In the genomic region with DNA sequence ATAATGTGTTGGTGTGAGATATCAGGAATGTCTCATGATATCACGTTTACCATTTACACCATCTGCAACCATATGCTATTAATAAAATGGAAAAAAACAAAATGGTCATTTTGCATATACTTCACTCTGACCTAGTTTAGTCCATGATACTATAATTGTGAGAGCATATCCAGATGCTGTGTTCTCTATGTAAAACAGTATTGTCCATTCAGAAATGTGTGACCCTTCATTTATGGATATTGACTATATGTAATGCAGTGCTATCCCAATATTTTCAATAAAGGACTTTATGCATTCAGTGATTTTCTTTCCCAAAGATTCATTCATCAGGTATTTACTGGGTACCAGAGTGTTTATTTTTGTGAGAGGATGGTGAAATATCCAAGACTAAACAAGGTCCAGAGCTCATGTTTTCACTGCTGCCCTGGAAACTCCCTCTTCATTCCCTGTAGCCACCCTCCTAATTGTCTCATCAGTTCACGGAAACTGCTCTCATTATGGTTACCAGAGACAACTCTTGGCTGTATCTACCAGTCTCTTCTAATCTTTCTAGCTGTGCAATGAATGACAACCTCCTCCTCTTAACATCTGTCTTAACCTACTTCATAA, we compare ENCODE assay signal across 21 cellular contexts. TPM values are rescaled to one million over a fixed set of nuclear protein-coding genes. Genes with fewer than 3 reads are reported as not detected.
DNase-seq lines count a peak whose midpoint lies in the region; ATAC-seq, FAIRE-seq and TF ChIP-seq lines count a peak whose summit lies in the region.
"Had no signal": no experiment of that assay in that cellular context is flagged by ENCODE, and none has a peak within 500 bp of the region (broad histone marks: within the 10 kb centered on the region; RNA-seq: fewer than 3 reads in every experiment).

No MANE protein-coding gene starts in this region.

- TF ChIP-seq CTCF in A549 (IDR thresholded peaks at IDR 0.05) (no peak), AG10803 (conservative IDR thresholded peaks at IDR 0.05; ENCODE audit: low read length) (no peak)

- peaks cover 62% of the 10 kb centered on the region for H3K36me3 Mint-ChIP-seq in activated T-helper 17 cell treated with anti-CD3 and anti-CD28 coated beads, Interleukin-2, amount 50 U/mL, for 72 hours (ENCODE audit: low read depth)

- peak overlapping the region; percentile 70 for H3K4me3 Mint-ChIP-seq in activated T-helper 17 cell treated with anti-CD3 and anti-CD28 coated beads, Interleukin-2, amount 50 U/mL, for 72 hours
- H3K4me3 Mint-ChIP-seq: activated CD4-positive, alpha-beta T cell treated with anti-CD3 and anti-CD28 coated beads, Interleukin-2, amount 10 ng/mL, durations not matched to agents 7 days and 5 days; CD8-positive, alpha-beta memory T cell; endodermal cell had no signal

- 56% methylated on average over 2 of the region's 2 CpGs for WGBS in A549 (ENCODE audit: missing lambda C conversion rate)

- DNase-seq in A549 (ENCODE audit: low read depth in 1 of 2, low spot score in 1 of 2) (no peak), AG10803 (ENCODE audit: low read depth) (peak; percentile 29), iris pigment epithelial cell (ENCODE audit: low read depth) (peak; percentile 52), NCI-H1417 treated with DMSO at 0.1 percent for 48 hours (lab: John Stamatoyannopoulos, UW) (no peak)
- DNase-seq: activated CD4-positive, alpha-beta T cell treated with anti-CD3 and anti-CD28 coated beads, Interleukin-2, amount 10 ng/mL, durations not matched to agents 7 days and 5 days; activated gamma-delta T cell; adrenal gland; AML-193; CD8-positive, alpha-beta memory T cell; endodermal cell; left lung; NCI-H187 treated with DMSO at 0.1 percent for 48 hours; NCI-H345; posterior cingulate gyrus had no signal

- H3K9me3 Mint-ChIP-seq in activated T-helper 17 cell treated with anti-CD3 and anti-CD28 coated beads, Interleukin-2, amount 50 U/mL, for 72 hours: peaks cover 5% of the 10 kb centered on the region
- H3K9me3 Mint-ChIP-seq: activated CD4-positive, alpha-beta T cell treated with anti-CD3 and anti-CD28 coated beads, Interleukin-2, amount 10 ng/mL, durations not matched to agents 7 days and 5 days; CD8-positive, alpha-beta memory T cell had no signal

- peaks cover 31% of the 10 kb centered on the region for H3K4me1 Mint-ChIP-seq in activated T-helper 17 cell treated with anti-CD3 and anti-CD28 coated beads, Interleukin-2, amount 50 U/mL, for 72 hours
- H3K4me1 Mint-ChIP-seq: CD8-positive, alpha-beta memory T cell; endodermal cell had no signal

- no peak for TF ChIP-seq RAD21 in A549 (conservative IDR thresholded peaks at IDR 0.05 in 1 of 2, IDR thresholded peaks at IDR 0.05 in 1 of 2)

- no peaks in the 10 kb centered on the region for H3K9me3 ChIP-seq in A549
- H3K9me3 ChIP-seq: adrenal gland, left lung had no signal

- ATAC-seq in A549: peak in 1 of 2 experiments; percentile 6; a peak in 3 of 6 replicates
- ATAC-seq in activated T-helper 17 cell treated with anti-CD3 and anti-CD28 coated beads, Interleukin-2, amount 50 U/mL, for 72 hours (replicated peaks): peak; percentile 23
- no peak for ATAC-seq in GM21526 (IDR thresholded peaks at IDR 0.05; ENCODE audit: low FRiP score, unreplicated experiment)
- ATAC-seq in GM21515 (IDR thresholded peaks at IDR 0.05; ENCODE audit: unreplicated experiment): no peak
- ATAC-seq: left lung had no signal

- CTCF ChIA-PET in A549 (lab: Yijun Ruan, JAX): no interaction called here

- no peaks in the 10 kb centered on the region for H3K27me3 Mint-ChIP-seq in activated T-helper 17 cell treated with anti-CD3 and anti-CD28 coated beads, Interleukin-2, amount 50 U/mL, for 72 hours
- H3K27me3 Mint-ChIP-seq: activated CD4-positive, alpha-beta T cell treated with anti-CD3 and anti-CD28 coated beads, Interleukin-2, amount 10 ng/mL, durations not matched to agents 7 days and 5 days; CD8-positive, alpha-beta memory T cell had no signal

- H3K4me3 ChIP-seq in A549: no peak overlapping the region
- H3K4me3 ChIP-seq in AG10803 (ENCODE audit: low read length): no peak overlapping the region
- H3K4me3 ChIP-seq: adrenal gland, coronary artery, GM12878, left lung had no signal

- H3K4me2 ChIP-seq in A549: 0 out of 3 replicates have a peak overlapping the region, but pooled peaks have one; percentile 9
- H3K4me2 ChIP-seq: KMS-11 had no signal

- FAIRE-seq in A549 (lab: Jason Lieb, UNC): no peak
- FAIRE-seq: bronchial epithelial cell, GM12878 had no signal

- POLR2A ChIA-PET in A549 (lab: Yijun Ruan, JAX): interaction anchor here (0.6 to 1.0 kb wide), 2 partner anchors 12 to 15 kb away, joined by 4 to 5 read pairs; no protein-coding TSS in a partner anchor

- TF ChIP-seq EP300 in A549 (IDR thresholded peaks at IDR 0.05): no peak

- peak overlapping the region; percentile 92 for H3K27ac Mint-ChIP-seq in activated T-helper 17 cell treated with anti-CD3 and anti-CD28 coated beads, Interleukin-2, amount 50 U/mL, for 72 hours
- H3K27ac Mint-ChIP-seq: activated CD4-positive, alpha-beta T cell treated with anti-CD3 and anti-CD28 coated beads, Interleukin-2, amount 10 ng/mL, durations not matched to agents 7 days and 5 days; endodermal cell had no signal

- no peak for TF ChIP-seq POLR2A in A549 (IDR thresholded peaks at IDR 0.05; ENCODE audit: low read length)

- H3K27ac ChIP-seq in A549: peak overlapping the region in 1 of 2 experiments; percentile 62; a peak in 3 of 6 replicates
- H3K27ac ChIP-seq: adrenal gland, coronary artery, KMS-11, left lung had no signal

- peaks cover 41% of the 10 kb centered on the region for H3K4me1 ChIP-seq in A549
- H3K4me1 ChIP-seq: left lung had no signal

TF ChIP-seq in A549, 52 proteins besides CTCF, POLR2A, EP300 and RAD21 (continues in another document):
- TF ChIP-seq RARB (CRISPR knock-in tag; IDR thresholded peaks at IDR 0.05): 0 out of 2 replicates have a peak, but pooled peaks have one; percentile 15
- TF ChIP-seq ESRRA (IDR thresholded peaks at IDR 0.05; ENCODE audit: borderline replicate concordance, low read length): no peak
- TF ChIP-seq TP53 (CRISPR knock-in tag; IDR thresholded peaks at IDR 0.05): peak; percentile 80; the same call in 1 of the 2 replicates
- TF ChIP-seq CBX8 (IDR thresholded peaks at IDR 0.05): no peak
- TF ChIP-seq SMC3 (IDR thresholded peaks at IDR 0.05): no peak
- TF ChIP-seq FOSL2 (IDR thresholded peaks at IDR 0.05): no peak
- TF ChIP-seq FOSL2 (CRISPR knock-in tag; IDR thresholded peaks at IDR 0.05): peak; percentile 31
- TF ChIP-seq, protein P1, sequence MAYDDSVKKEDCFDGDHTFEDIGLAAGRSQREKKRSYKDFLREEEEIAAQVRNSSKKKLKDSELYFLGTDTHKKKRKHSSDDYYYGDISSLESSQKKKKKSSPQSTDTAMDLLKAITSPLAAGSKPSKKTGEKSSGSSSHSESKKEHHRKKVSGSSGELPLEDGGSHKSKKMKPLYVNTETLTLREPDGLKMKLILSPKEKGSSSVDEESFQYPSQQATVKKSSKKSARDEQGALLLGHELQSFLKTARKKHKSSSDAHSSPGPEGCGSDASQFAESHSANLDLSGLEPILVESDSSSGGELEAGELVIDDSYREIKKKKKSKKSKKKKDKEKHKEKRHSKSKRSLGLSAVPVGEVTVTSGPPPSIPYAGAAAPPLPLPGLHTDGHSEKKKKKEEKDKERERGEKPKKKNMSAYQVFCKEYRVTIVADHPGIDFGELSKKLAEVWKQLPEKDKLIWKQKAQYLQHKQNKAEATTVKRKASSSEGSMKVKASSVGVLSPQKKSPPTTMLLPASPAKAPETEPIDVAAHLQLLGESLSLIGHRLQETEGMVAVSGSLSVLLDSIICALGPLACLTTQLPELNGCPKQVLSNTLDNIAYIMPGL (CRISPR knock-in tag; IDR thresholded peaks at IDR 0.05; ENCODE audit: borderline replicate concordance): 0 out of 2 replicates have a peak, but pooled peaks have one; percentile 14
- TF ChIP-seq NPAS2 (CRISPR knock-in tag; IDR thresholded peaks at IDR 0.05; ENCODE audit: borderline replicate concordance): no peak
- TF ChIP-seq, protein P2, sequence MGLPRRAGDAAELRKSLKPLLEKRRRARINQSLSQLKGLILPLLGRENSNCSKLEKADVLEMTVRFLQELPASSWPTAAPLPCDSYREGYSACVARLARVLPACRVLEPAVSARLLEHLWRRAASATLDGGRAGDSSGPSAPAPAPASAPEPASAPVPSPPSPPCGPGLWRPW (IDR thresholded peaks at IDR 0.05): no peak
- no peak for TF ChIP-seq ZSCAN20 (CRISPR knock-in tag; IDR thresholded peaks at IDR 0.05)
- no peak for TF ChIP-seq RNF2 (IDR thresholded peaks at IDR 0.05; ENCODE audit: borderline replicate concordance, low read depth)

RNA-seq across cellular contexts. Expression of a gene that starts 25.7 kb away (rescaled TPM):
- polyA plus RNA-seq in A549 (2011; rRNA removed) (4.7 and 7.2 TPM in 2 replicates), A549 (2017; fragmentation: RNase III; extraction: RNeasy Plus Mini Kit Qiagen cat#74134 plus additional on column Dnase treatment) (13.0 to 13.8 TPM (median 13.5 TPM) in 3 replicates)
- polyA plus RNA-seq in A549 (2012; cell fraction: cytosol; rRNA removed): 2.1 and 2.9 TPM in 2 replicates
- 1.1 and 1.9 TPM in 2 replicates for polyA plus RNA-seq in A549 (2012; cell fraction: nucleus; rRNA removed)
- polyA minus RNA-seq in A549 (2011; rRNA and poly(A)+ RNA removed): 1.5 and 1.6 TPM in 2 replicates
- total RNA-seq in activated T-helper 17 cell treated with anti-CD3 and anti-CD28 coated beads, Interleukin-2, amount 50 U/mL, for 72 hours: 1 to 10 TPM; 6.2 to 8.2 TPM

RNA-seq across cellular contexts. Expression of a gene that starts 55.4 kb away (rescaled TPM):
- polyA plus RNA-seq in A549 (2011; rRNA removed) (33.2 and 44.1 TPM in 2 replicates), A549 (2017; fragmentation: RNase III; extraction: RNeasy Plus Mini Kit Qiagen cat#74134 plus additional on column Dnase treatment) (16.1 to 17.4 TPM (median 16.2 TPM) in 3 replicates)
- 9.6 and 10.9 TPM in 2 replicates for polyA plus RNA-seq in A549 (2012; cell fraction: cytosol; rRNA removed)
- polyA plus RNA-seq in A549 (2012; cell fraction: nucleus; rRNA removed): 6.9 and 11.0 TPM in 2 replicates
- polyA minus RNA-seq in A549 (2011; rRNA and poly(A)+ RNA removed): 16.6 and 20.7 TPM in 2 replicates
- total RNA-seq in activated T-helper 17 cell treated with anti-CD3 and anti-CD28 coated beads, Interleukin-2, amount 50 U/mL, for 72 hours: 10 to 100 TPM; 39.5 to 44.1 TPM

Comparison
In these comparisons a context has a peak if more than half of its experiments do, and no peak if none do; other contexts are left out.
1. DNase-seq: peak in AG10803 (single experiment) and iris pigment epithelial cell (single experiment); none in A549 (0 of 2) and NCI-H1417 treated with DMSO at 0.1 percent for 48 hours (single experiment).